ENCODE assay signal across 8 cellular contexts in the genomic region with DNA sequence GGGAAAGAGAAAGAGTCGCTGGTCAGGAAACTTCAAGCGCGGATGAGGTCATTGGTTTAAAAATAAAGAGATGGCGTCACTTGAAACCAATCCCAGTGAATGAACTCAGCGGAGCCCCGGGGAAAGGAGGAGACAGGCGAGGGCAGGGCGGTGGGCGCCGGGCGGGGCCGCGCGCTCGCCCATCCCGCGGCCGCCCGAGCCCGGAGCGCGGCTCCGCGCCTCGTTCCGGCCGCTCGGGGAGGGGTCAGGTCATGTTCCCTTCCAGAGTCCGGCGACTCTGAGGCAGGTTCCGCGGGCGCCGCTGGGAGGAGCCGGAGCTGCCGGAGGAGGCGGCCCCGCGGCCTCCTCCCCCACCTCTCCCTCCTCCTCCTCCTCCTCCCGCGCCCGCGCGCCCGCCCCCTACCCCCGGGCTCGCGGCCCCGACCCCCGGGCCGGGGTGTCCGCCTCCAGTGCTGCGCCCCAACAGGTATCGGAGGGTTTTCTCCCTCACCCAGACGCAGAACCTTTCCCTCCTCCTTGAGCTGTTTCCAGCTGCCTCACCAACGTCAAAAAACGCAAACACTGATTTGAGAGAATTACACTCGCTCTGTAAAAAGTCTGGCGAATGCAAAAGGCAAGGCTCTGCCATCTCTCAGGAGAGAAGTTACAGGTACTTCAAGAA. TPM values are rescaled to one million over a fixed set of nuclear protein-coding genes. Genes with fewer than 3 reads are reported as not detected.
DNase-seq lines count a peak whose midpoint lies in the region; ATAC-seq and TF ChIP-seq lines count a peak whose summit lies in the region.

A gene with protein sequence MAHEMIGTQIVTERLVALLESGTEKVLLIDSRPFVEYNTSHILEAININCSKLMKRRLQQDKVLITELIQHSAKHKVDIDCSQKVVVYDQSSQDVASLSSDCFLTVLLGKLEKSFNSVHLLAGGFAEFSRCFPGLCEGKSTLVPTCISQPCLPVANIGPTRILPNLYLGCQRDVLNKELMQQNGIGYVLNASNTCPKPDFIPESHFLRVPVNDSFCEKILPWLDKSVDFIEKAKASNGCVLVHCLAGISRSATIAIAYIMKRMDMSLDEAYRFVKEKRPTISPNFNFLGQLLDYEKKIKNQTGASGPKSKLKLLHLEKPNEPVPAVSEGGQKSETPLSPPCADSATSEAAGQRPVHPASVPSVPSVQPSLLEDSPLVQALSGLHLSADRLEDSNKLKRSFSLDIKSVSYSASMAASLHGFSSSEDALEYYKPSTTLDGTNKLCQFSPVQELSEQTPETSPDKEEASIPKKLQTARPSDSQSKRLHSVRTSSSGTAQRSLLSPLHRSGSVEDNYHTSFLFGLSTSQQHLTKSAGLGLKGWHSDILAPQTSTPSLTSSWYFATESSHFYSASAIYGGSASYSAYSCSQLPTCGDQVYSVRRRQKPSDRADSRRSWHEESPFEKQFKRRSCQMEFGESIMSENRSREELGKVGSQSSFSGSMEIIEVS (minus strand): TSS at position 279 of the 661 bp plus-strand sequence. CDS start 41,765 bp downstream, outside the sequence.

- H3K4me1 Mint-ChIP-seq in progenitor cell of endocrine pancreas (ENCODE audit: low read depth): peaks cover 29% of the 10 kb centered on the region

- peak; percentile 22 for TF ChIP-seq CTCF in GM13977 (IDR thresholded peaks at IDR 0.05; ENCODE audit: extremely low read depth, insufficient read depth, missing control alignments)
- TF ChIP-seq CTCF in progenitor cell of endocrine pancreas (IDR thresholded peaks at IDR 0.05; ENCODE audit: unreplicated experiment): peak; percentile 33

- in situ Hi-C loops in GM13977 (cut with MboI; ENCODE audit: low pct_unique_long_range_greater_than_20kb, low sequenced_read_pairs, unreplicated experiment): loop anchor here (25.0 kb wide), 1 partner anchor 175 kb away; no protein-coding TSS in a partner anchor

- H3K9me3 Mint-ChIP-seq in progenitor cell of endocrine pancreas (ENCODE audit: low read depth): peaks cover 15% of the 10 kb centered on the region

- H3K4me1 ChIP-seq in urinary bladder (ENCODE audit: insufficient read depth): no peaks in the 10 kb centered on the region

- H3K4me3 Mint-ChIP-seq in progenitor cell of endocrine pancreas (ENCODE audit: low read depth): peak within 1 kb of the TSS; percentile 86

- DNase-seq in GM13977 (ENCODE audit: low spot score): peak; percentile 94
- DNase-seq in NCI-H1436 treated with DMSO at 0.1 percent for 48 hours (lab: John Stamatoyannopoulos, UW): peak; percentile 89
- peak; percentile 42 to 92 (median 72) for DNase-seq in T-helper 2 cell
- DNase-seq in left ventricle myocardium superior: peak; percentile 96
- peak; percentile 98 for DNase-seq in progenitor cell of endocrine pancreas (ENCODE audit: low spot score, unreplicated experiment)

- no peaks in the 10 kb centered on the region for H3K36me3 ChIP-seq in urinary bladder (ENCODE audit: insufficient read depth)

- peak within 1 kb of the TSS; percentile 99 for H3K27ac Mint-ChIP-seq in progenitor cell of endocrine pancreas

- WGBS in urinary bladder: under 1% methylated on average over 59 of the region's 59 CpGs

- H3K27ac ChIP-seq in angular gyrus (ENCODE audit: low read depth, low read length) (peak within 1 kb of the TSS; percentile 100), urinary bladder (ENCODE audit: low read depth) (peak within 1 kb of the TSS; percentile 100)

- peak; percentile 75 for ATAC-seq in HG02840 (IDR thresholded peaks at IDR 0.05; ENCODE audit: low FRiP score, unreplicated experiment)
- ATAC-seq in left ventricle myocardium superior: peak; percentile 96

- peak within 1 kb of the TSS; percentile 100 for H3K4me3 ChIP-seq in urinary bladder (ENCODE audit: low read depth, low read length)

- H3K27me3 Mint-ChIP-seq in progenitor cell of endocrine pancreas: no peaks in the 10 kb centered on the region

- peaks cover 12% of the 10 kb centered on the region for H3K36me3 Mint-ChIP-seq in progenitor cell of endocrine pancreas (ENCODE audit: insufficient read depth)

- intact Hi-C loops in left ventricle myocardium superior (cut with micrococcal nuclease): no loop called here

RNA-seq across cellular contexts. Expression of the gene that starts here (rescaled TPM):
- total RNA-seq in left ventricle myocardium superior: 12.9 TPM
- 67.5 and 74.6 TPM in 2 replicates for total RNA-seq in progenitor cell of endocrine pancreas
- 31.8 TPM for total RNA-seq in urinary bladder
- 11.1 TPM for polyA plus RNA-seq in urinary bladder

Comparison
In these comparisons a context has a peak if more than half of its experiments do, and no peak if none do; other contexts are left out.
1. Peak in every context shown above with its lines: DNase-seq, ATAC-seq, H3K4me3 ChIP-seq and H3K27ac ChIP-seq.